8 cellular contexts compared by ENCODE assay signal in genomic region chr2:87647737-87648498, GRCh38.
DNase-seq lines count a peak whose midpoint lies in the region; ATAC-seq, FAIRE-seq and TF ChIP-seq lines count a peak whose summit lies in the region.
"Not testable (repeated sequence)": the region's sequence is repeated elsewhere in the genome, so short reads cannot be mapped to it uniquely, and the experiment has no call there.

No MANE protein-coding gene starts in this region.

- 0% methylated on average over 2 of the region's 5 CpGs for WGBS in body of pancreas, 2 donors

- not testable (repeated sequence) for BruUV-seq in endothelial cell of umbilical vein (replicated peaks; lab: Mats Ljungman, UMichigan)

- H3K9me1 ChIP-seq in endothelial cell of umbilical vein (replicated peaks; ENCODE audit: control insufficient read depth, extremely low read depth, insufficient read depth, low read length): not testable (repeated sequence)

- ATAC-seq in SK-N-SH treated with all-trans-retinoic acid at 6 μM for 48 hours: peak; percentile 60
- ATAC-seq in body of pancreas: peak; percentile 73
- ATAC-seq in left lobe of liver: peak; percentile 59
- ATAC-seq in stimulated activated naive CD8-positive, alpha-beta T cell treated with anti-CD3 and anti-CD28 coated beads, Interleukin-15, Interleukin-2, amounts not matched to agents 100 U/mL and 50 U/mL, for 24 hours: peak; percentile 72

- intact Hi-C loops in body of pancreas (cut with DNase I); endothelial cell of umbilical vein (cut with micrococcal nuclease): not testable (repeated sequence)

- H3K4me2 ChIP-seq in endothelial cell of umbilical vein (ENCODE audit: insufficient read depth, low read length): not testable (repeated sequence)

- not testable (repeated sequence) for H3K27ac ChIP-seq in body of pancreas; endothelial cell of umbilical vein (ENCODE audit: insufficient read depth, low read depth, low read length)

- TF ChIP-seq POLR2A in body of pancreas (IDR thresholded peaks at IDR 0.05); endothelial cell of umbilical vein (IDR thresholded peaks at IDR 0.05; ENCODE audit: low read depth, low read length): not testable (repeated sequence)

- not testable (repeated sequence) for H4K20me1 ChIP-seq in endothelial cell of umbilical vein (replicated peaks; ENCODE audit: control insufficient read depth, extremely low read depth, insufficient read depth, low read length)

- not testable (repeated sequence) for H3K79me2 ChIP-seq in endothelial cell of umbilical vein (ENCODE audit: control insufficient read depth, insufficient read depth, low read length)

- peak; percentile 96 for FAIRE-seq in endothelial cell of umbilical vein (lab: Jason Lieb, UNC)

- TF ChIP-seq CTCF in body of pancreas (IDR thresholded peaks at IDR 0.05); endothelial cell of umbilical vein (IDR thresholded peaks at IDR 0.05; ENCODE audit: extremely low read depth in 1 of 2, insufficient read depth in 1 of 2, low read depth in 1 of 2, low read length in 2 of 2): not testable (repeated sequence)

- CTCF ChIA-PET in endothelial cell of umbilical vein (lab: Charles Lee): not testable (repeated sequence)

- POLR2A ChIA-PET in endothelial cell of umbilical vein (lab: Charles Lee): not testable (repeated sequence)

- H3K4me1 ChIP-seq in body of pancreas; endothelial cell of umbilical vein (ENCODE audit: control insufficient read depth, extremely low read depth, insufficient read depth, low read length): not testable (repeated sequence)

- H3K9me3 ChIP-seq in body of pancreas; endothelial cell of umbilical vein (replicated peaks; ENCODE audit: control insufficient read depth, insufficient read depth, low read length): not testable (repeated sequence)

- not testable (repeated sequence) for H3K27me3 ChIP-seq in body of pancreas; endothelial cell of umbilical vein (ENCODE audit: control insufficient read depth in 2 of 2, insufficient read depth in 2 of 2, low read length in 2 of 2)

- not testable (repeated sequence) for H2AFZ ChIP-seq in endothelial cell of umbilical vein (ENCODE audit: low read depth, low read length)

- H3K9ac ChIP-seq in endothelial cell of umbilical vein (replicated peaks; ENCODE audit: extremely low read depth, insufficient read depth, low read length): not testable (repeated sequence)

- dilution Hi-C loops in endothelial cell of umbilical vein (cut with MboI; ENCODE audit: extremely low pct_ligation_motif_present, low sequenced_read_pairs): not testable (repeated sequence)

- H3K4me3 ChIP-seq in Jurkat, Clone E6-1 (ENCODE audit: low read length); body of pancreas; endothelial cell of umbilical vein (replicated peaks in 1 of 3; ENCODE audit: insufficient read depth in 1 of 3, low read depth in 1 of 3, low read length in 3 of 3): not testable (repeated sequence)

- H3K36me3 ChIP-seq in body of pancreas (replicated peaks in 1 of 2; ENCODE audit: insufficient read depth in 1 of 2, low read depth in 2 of 2); endothelial cell of umbilical vein (ENCODE audit: control insufficient read depth in 2 of 2, extremely low read depth in 1 of 2, insufficient read depth in 2 of 2, low read length in 2 of 2): not testable (repeated sequence)

- DNase-seq in Jurkat, Clone E6-1 (ENCODE audit: low read depth, low spot score): peak; percentile 5
- DNase-seq in amniotic epithelial cell (ENCODE audit: low read depth) (peak; percentile 18), body of pancreas (peak in 2 of 4 donors; percentile 15 to 22), endothelial cell of umbilical vein (ENCODE audit: low read depth, low spot score) (peak; percentile 20), myocyte (ENCODE audit: low read depth) (peak; percentile 56)
- not testable (repeated sequence) for DNase-seq in left lobe of liver (ENCODE audit: low spot score); stimulated activated naive CD8-positive, alpha-beta T cell treated with anti-CD3 and anti-CD28 coated beads, Interleukin-15, Interleukin-2, amounts not matched to agents 100 U/mL and 50 U/mL, for 24 hours
